Comparison of ENCODE assay signal across 13 cellular contexts in the genomic region with DNA sequence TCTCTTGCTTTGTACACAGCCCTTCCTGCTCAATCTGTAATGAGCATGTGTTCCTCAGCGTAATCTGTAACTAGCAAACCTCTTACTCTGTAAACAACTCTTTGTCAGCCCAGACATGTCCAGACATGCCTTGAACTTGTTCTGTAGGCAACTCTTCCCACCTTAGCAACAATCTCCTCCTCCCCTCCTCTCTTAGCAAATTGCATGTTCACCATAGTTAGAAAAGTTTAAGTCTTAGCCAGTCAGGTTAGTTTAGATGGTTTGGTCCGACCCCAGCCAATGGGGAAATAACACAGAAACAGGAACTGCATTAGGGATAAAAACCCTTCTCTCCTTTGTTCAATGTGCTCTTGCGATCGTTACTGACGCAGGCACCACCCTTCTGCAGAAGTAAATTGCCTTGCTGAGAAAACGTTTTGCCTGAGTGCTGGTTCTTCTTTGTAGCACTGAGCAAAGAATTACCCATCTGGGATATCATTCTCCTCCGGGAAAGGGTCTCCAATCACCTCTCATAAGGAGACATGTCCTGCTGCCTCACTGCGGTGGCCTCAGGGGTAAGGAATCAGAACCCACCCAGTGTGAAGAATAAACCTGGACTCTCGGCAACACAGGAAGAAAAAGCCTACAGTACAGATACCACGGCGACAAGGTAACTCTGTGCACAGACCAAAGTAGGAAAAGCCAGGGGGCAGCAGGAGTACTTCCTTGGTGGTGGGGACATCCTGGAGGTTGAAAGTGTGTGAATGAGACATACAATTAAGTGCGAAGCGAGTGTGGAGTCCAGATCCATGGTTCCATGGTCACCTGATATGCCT. TPM values are rescaled to one million over a fixed set of nuclear protein-coding genes. Genes with fewer than 3 reads are reported as not detected.
DNase-seq lines count a peak whose midpoint lies in the region; ATAC-seq, FAIRE-seq and TF ChIP-seq lines count a peak whose summit lies in the region.
"Had no signal": no experiment of that assay in that cellular context is flagged by ENCODE, and none has a peak within 500 bp of the region (broad histone marks: within the 10 kb centered on the region; RNA-seq: fewer than 3 reads in every experiment).

No MANE protein-coding gene starts in this region.

- no peak overlapping the region for H2AFZ ChIP-seq in GM12878 (ENCODE audit: control insufficient read depth, low read depth, low read length)

- no peak overlapping the region for H3K4me2 ChIP-seq in GM12878 (ENCODE audit: control insufficient read depth, insufficient read depth)

- CTCF ChIA-PET in GM12878 (lab: Yijun Ruan, JAX): interaction anchor here (0.5 to 2.6 kb wide), 3 partner anchors 9 to 136 kb away, joined by 3 to 15 read pairs (median 4); no protein-coding TSS in a partner anchor

- peaks cover 47% of the 10 kb centered on the region for H3K9me3 Mint-ChIP-seq in mesothelial cell of epicardium

- no TSS peak for BruUV-seq in GM12878 (replicated peaks; lab: Mats Ljungman, UMichigan)

- no peaks in the 10 kb centered on the region for H4K20me1 ChIP-seq in GM12878 (ENCODE audit: control insufficient read depth, insufficient read depth)

- SMC1A ChIA-PET in GM12878 (lab: Charles Lee; ENCODE audit: uncharacterized antibody, unreplicated experiment): interaction anchor here (1.9 kb wide), 1 partner anchor 9 kb away, joined by 5 read pairs; no protein-coding TSS in a partner anchor

- TF ChIP-seq POLR2A in GM12878 (IDR thresholded peaks at IDR 0.05; ENCODE audit: low read depth, low read length): no peak

- H3K27me3 ChIP-seq in GM12878 (replicated peaks in 1 of 2; ENCODE audit: control insufficient read depth in 2 of 2, insufficient read depth in 2 of 2, low read length in 1 of 2): no peaks in the 10 kb centered on the region
- H3K27me3 ChIP-seq: tibial artery had no signal

- H3K27ac Mint-ChIP-seq in mesothelial cell of epicardium: peak overlapping the region; percentile 49

- H3K27ac ChIP-seq in GM12878 (ENCODE audit: control insufficient read depth, insufficient read depth) (0 out of 2 replicates have a peak overlapping the region, but pooled peaks have one; percentile 19), coronary artery (no peak overlapping the region)
- H3K27ac ChIP-seq: tibial artery had no signal

- peaks cover 0 to 4% of the 10 kb centered on the region in 2 experiments; a peak in 2 of 4 replicates for H3K36me3 ChIP-seq in GM12878 (ENCODE audit: control insufficient read depth in 2 of 2, insufficient read depth in 2 of 2, low read length in 1 of 2)

- no peaks in the 10 kb centered on the region for H3K4me1 ChIP-seq in GM12878 (ENCODE audit: control insufficient read depth, insufficient read depth, low read length)
- H3K4me1 ChIP-seq: tibial artery had no signal

- in situ Hi-C loops in KBM-7 (cut with MboI; ENCODE audit: low pct_unique_long_range_greater_than_20kb, low sequenced_read_pairs): no loop called here
- in situ Hi-C loops in GM12878 (cut with MboI): loop anchor here (10.0 kb wide), 1 partner anchor 201 kb away; no protein-coding TSS in a partner anchor

- DNase-seq in DMS153 (lab: John Stamatoyannopoulos, UW) (peak; percentile 6), DMS153 treated with DMSO at 0.1 percent for 48 hours (lab: John Stamatoyannopoulos, UW; ENCODE audit: unreplicated experiment) (no peak), KBM-7 (peak; percentile 56), GM12878 (ENCODE audit: low read depth, low spot score) (no peak), mesothelial cell of epicardium (ENCODE audit: low spot score in 2 of 2, unreplicated experiment in 2 of 2) (no peak), coronary artery (ENCODE audit: low spot score) (no peak), HK-2 (ENCODE audit: unreplicated experiment) (no peak)
- no peak for DNase-seq in stimulated activated CD4-positive, alpha-beta T cell treated with anti-CD3 and anti-CD28 coated beads, Interleukin-2, amount 100 ng/mL, for 48 hours
- DNase-seq: 8988T, NCI-H510A treated with DMSO at 0.1 percent for 48 hours, nucleus accumbens, T-cell, tibial artery had no signal

- H3K4me3 ChIP-seq in GM12878 (no peak overlapping the region), coronary artery (no peak overlapping the region)
- H3K4me3 ChIP-seq: tibial artery had no signal

- no peak for ATAC-seq in GM12878
- ATAC-seq: T-cell had no signal

- no peaks in the 10 kb centered on the region for H3K27me3 Mint-ChIP-seq in mesothelial cell of epicardium (ENCODE audit: low read depth)
- H3K27me3 Mint-ChIP-seq: T-cell had no signal

- H3K4me1 Mint-ChIP-seq in mesothelial cell of epicardium: no peaks in the 10 kb centered on the region

- no peak overlapping the region for H3K9ac ChIP-seq in GM12878 (ENCODE audit: control insufficient read depth, insufficient read depth, low read length)

- TF ChIP-seq EP300 in GM12878 (IDR thresholded peaks at IDR 0.05; ENCODE audit: borderline replicate concordance in 1 of 2, control insufficient read depth in 1 of 2, low read depth in 2 of 2, low read length in 2 of 2): no peak

- RAD21 ChIA-PET in GM12878 (lab: Charles Lee; ENCODE audit: unreplicated experiment): interaction anchor here (0.7 kb wide), 1 partner anchor 175 kb away, joined by 3 read pairs; no protein-coding TSS in a partner anchor

- WGBS in GM12878 (ENCODE audit: insufficient coverage, insufficient replicate concordance, low lambda C conversion rate, missing lambda C conversion rate): 97% methylated on average over 13 of the region's 13 CpGs

- intact Hi-C loops in GM12878 (cut with micrococcal nuclease; ENCODE audit: unreplicated experiment): no loop called here

- H3K9me3 ChIP-seq in GM12878 (replicated peaks; ENCODE audit: control insufficient read depth, insufficient read depth, low read length): peaks cover 19% of the 10 kb centered on the region

- H3K4me3 Mint-ChIP-seq in mesothelial cell of epicardium: peak overlapping the region; percentile 54
- H3K4me3 Mint-ChIP-seq: T-cell had no signal

- TF ChIP-seq RAD21 in GM12878 (IDR thresholded peaks at IDR 0.05; ENCODE audit: insufficient read depth, low read depth, low read length): no peak

- peaks cover 54% of the 10 kb centered on the region for H3K36me3 Mint-ChIP-seq in mesothelial cell of epicardium

- FAIRE-seq in GM12878 (lab: Jason Lieb, UNC): no peak

- H3K79me2 ChIP-seq in GM12878 (ENCODE audit: control insufficient read depth, insufficient read depth, low read length): no peaks in the 10 kb centered on the region

- TF ChIP-seq CTCF in GM12878 (IDR thresholded peaks at IDR 0.05 in 2 of 3, conservative IDR thresholded peaks at IDR 0.05 in 1 of 3; ENCODE audit: control insufficient read depth in 2 of 3, extremely low read depth in 1 of 3, insufficient read depth in 1 of 3, low read depth in 3 of 3, low read length in 3 of 3) (no peak), mesothelial cell of epicardium (IDR thresholded peaks at IDR 0.05; ENCODE audit: unreplicated experiment) (no peak), coronary artery (IDR thresholded peaks at IDR 0.05) (no peak)

- POLR2A ChIA-PET in GM12878 (lab: Charles Lee): no interaction called here

TF ChIP-seq in GM12878, 131 proteins besides CTCF, POLR2A, EP300 and RAD21 (continues in another document):
- no peak for TF ChIP-seq SP1 (IDR thresholded peaks at IDR 0.05; ENCODE audit: low read depth, low read length)
- TF ChIP-seq, protein P1, sequence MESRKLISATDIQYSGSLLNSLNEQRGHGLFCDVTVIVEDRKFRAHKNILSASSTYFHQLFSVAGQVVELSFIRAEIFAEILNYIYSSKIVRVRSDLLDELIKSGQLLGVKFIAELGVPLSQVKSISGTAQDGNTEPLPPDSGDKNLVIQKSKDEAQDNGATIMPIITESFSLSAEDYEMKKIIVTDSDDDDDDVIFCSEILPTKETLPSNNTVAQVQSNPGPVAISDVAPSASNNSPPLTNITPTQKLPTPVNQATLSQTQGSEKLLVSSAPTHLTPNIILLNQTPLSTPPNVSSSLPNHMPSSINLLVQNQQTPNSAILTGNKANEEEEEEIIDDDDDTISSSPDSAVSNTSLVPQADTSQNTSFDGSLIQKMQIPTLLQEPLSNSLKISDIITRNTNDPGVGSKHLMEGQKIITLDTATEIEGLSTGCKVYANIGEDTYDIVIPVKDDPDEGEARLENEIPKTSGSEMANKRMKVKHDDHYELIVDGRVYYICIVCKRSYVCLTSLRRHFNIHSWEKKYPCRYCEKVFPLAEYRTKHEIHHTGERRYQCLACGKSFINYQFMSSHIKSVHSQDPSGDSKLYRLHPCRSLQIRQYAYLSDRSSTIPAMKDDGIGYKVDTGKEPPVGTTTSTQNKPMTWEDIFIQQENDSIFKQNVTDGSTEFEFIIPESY (IDR thresholded peaks at IDR 0.05): peak; percentile 40; the same call in 1 of the 2 replicates
- TF ChIP-seq KLF5 (IDR thresholded peaks at IDR 0.05; ENCODE audit: partially characterized antibody): peak; percentile 45
- peak; percentile 98 for TF ChIP-seq CBX5 (IDR thresholded peaks at IDR 0.05; ENCODE audit: low read depth)
- TF ChIP-seq, protein P2, sequence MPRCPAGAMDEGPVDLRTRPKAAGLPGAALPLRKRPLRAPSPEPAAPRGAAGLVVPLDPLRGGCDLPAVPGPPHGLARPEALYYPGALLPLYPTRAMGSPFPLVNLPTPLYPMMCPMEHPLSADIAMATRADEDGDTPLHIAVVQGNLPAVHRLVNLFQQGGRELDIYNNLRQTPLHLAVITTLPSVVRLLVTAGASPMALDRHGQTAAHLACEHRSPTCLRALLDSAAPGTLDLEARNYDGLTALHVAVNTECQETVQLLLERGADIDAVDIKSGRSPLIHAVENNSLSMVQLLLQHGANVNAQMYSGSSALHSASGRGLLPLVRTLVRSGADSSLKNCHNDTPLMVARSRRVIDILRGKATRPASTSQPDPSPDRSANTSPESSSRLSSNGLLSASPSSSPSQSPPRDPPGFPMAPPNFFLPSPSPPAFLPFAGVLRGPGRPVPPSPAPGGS (IDR thresholded peaks at IDR 0.05; ENCODE audit: borderline replicate concordance, insufficient read depth, low read depth, low read length, poor library complexity, severe bottlenecking): no peak

RNA-seq across cellular contexts. Expression of gene PLN, which starts 26.2 kb away (rescaled TPM):
- total RNA-seq in GM12878 (2013; cell fraction: nucleolus; rRNA removed): not detected in 2 replicates
- total RNA-seq in GM12878 (2014; rRNA removed) (not detected in 2 replicates), GM12878 (2014; rRNA removed; fragmentation: Illumina TruSeq; extraction: Trizol) (not detected in 2 replicates), GM12878 (2021) (not detected in 2 replicates), mesothelial cell of epicardium (0.20 to 0.50 TPM (median 0.47 TPM) in 3 replicates)
- not detected for polyA plus RNA-seq in GM12878 (2011; ENCODE audit: low read depth)
- polyA plus RNA-seq in GM12878 (2011; rRNA removed) (not detected in 2 replicates), GM12878 (2014; fragmentation: Illumina TruSeq; extraction: Trizol) (not detected in 2 replicates), GM12878 (2014; fragmentation: Nextera tagmentation; extraction: Ambion mirVana) (not detected), GM12878 (2014; rRNA removed) (not detected in 2 replicates), GM12878 (2016; fragmentation: Nextera tagmentation; extraction: Ambion mirVana) (under 1 TPM; 0.16 to 0.44 TPM)
- not detected in 2 replicates for polyA plus RNA-seq in GM12878 (2011; cell fraction: cytosol; rRNA removed)
- not detected in 2 replicates for polyA plus RNA-seq in GM12878 (2011; cell fraction: nucleus; rRNA removed)
- 0.06 TPM in 1 of 2 replicates, not detected in the other for polyA plus RNA-seq in GM12878 (2012)
- not detected in 2 replicates for polyA minus RNA-seq in GM12878 (2011; rRNA and poly(A)+ RNA removed)
- not detected in 2 replicates for polyA minus RNA-seq in GM12878 (2011; cell fraction: cytosol; rRNA and poly(A)+ RNA removed)
- 0.12 TPM in 1 of 2 replicates, not detected in the other for polyA minus RNA-seq in GM12878 (2011; cell fraction: nucleus; rRNA and poly(A)+ RNA removed)

Comparison
In these comparisons a context has a peak if more than half of its experiments do, and no peak if none do; other contexts are left out.
1. DNase-seq: peak in DMS153 (single experiment) and KBM-7 (single experiment); none in DMS153 treated with DMSO at 0.1 percent for 48 hours (single experiment), GM12878 (single experiment), mesothelial cell of epicardium (0 of 2), stimulated activated CD4-positive, alpha-beta T cell treated with anti-CD3 and anti-CD28 coated beads, Interleukin-2, amount 100 ng/mL, for 48 hours (0 of 2), coronary artery (single experiment) and HK-2 (single experiment).